Comparison of ENCODE assay signal across 24 cellular contexts in the genomic region with DNA sequence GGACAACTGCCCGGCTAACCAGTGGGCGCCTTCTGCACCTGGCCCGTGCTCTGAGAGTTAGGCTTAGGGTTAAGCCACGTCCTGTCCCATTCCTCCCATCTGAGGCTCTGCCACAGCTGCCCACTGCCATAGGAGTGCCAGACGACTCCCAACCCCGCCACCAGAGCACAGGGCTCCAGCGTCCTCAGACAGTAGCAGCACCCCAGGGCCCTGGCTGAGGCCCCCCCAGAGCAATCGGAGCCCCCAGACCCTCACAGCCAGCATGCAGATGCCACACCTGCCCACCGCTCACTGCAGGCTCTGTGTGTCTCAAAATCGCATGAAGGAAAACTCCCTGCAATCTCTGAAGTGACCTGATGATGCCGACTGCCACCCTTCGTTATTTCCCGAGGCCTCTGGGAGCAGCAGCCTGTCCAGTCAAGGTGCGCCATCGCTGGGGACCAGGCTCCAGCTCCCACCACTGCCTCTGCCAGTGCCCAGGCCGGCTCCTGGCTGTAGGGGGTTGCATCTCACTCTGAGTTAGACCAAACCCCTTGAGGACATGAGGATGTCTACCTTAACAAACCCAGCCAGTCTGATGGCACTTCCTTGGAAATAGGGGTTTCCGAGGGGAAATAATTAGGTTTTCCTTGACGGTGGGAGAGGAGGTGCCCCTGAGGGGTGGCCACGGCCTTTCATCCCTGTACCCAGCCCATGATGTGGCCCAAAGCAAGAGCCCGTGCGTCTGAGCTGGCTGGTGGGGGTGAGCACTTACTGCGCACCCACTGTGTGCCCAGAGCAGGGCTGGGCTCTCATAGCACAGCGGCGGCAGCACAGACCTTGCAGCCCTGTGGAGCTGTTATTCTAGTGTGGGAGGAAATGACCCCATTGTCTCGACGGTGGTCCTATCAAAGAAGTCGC. TPM values are rescaled to one million over a fixed set of nuclear protein-coding genes. Genes with fewer than 3 reads are reported as not detected.
DNase-seq lines count a peak whose midpoint lies in the region; ATAC-seq, FAIRE-seq and TF ChIP-seq lines count a peak whose summit lies in the region.
"Had no signal": no experiment of that assay in that cellular context is flagged by ENCODE, and none has a peak within 500 bp of the region (broad histone marks: within the 10 kb centered on the region; RNA-seq: fewer than 3 reads in every experiment).

No MANE protein-coding gene starts in this region.

- WGBS in K562 (ENCODE audit: insufficient coverage, low coverage, missing lambda C conversion rate) = 11% methylated on average over 25 of the region's 27 CpGs
- WGBS in testis, 2 donors = 87 to 88% methylated on average over 13 to 27 of the region's 27 CpGs

- no peak overlapping the region for H3K4me2 ChIP-seq in K562 (ENCODE audit: insufficient read depth, low read length)

- in situ Hi-C loops in K562 (cut with MboI) (no loop called here), GM13976 (cut with MboI; ENCODE audit: low sequenced_read_pairs, unreplicated experiment) (no loop called here)

- intact Hi-C loops in left ventricle myocardium superior (cut with micrococcal nuclease) = no loop called here
- intact Hi-C loops in Right ventricle myocardium superior (cut with DNase I) = loop anchor here (5.0 to 10.0 kb wide), 3 partner anchors 78 to 345 kb away; a partner anchor contains a TSS
- intact Hi-C loops in K562 (cut with micrococcal nuclease) = loop anchor here (5.0 kb wide), 2 partner anchors 73 to 343 kb away; no protein-coding TSS in a partner anchor
- intact Hi-C loops in testis (cut with DNase I; ENCODE audit: low total_unique reads) = no loop called here

- H3K9ac ChIP-seq in K562 (ENCODE audit: insufficient read depth in 1 of 2, low read depth in 2 of 2, low read length in 2 of 2) = no peak overlapping the region

- H4K20me1 ChIP-seq in K562 (replicated peaks; ENCODE audit: control insufficient read depth, insufficient read depth, low read length) = no peaks in the 10 kb centered on the region

- no TSS peak for BruUV-seq in K562 (replicated peaks; lab: Mats Ljungman, UMichigan)

- H3K4me1 ChIP-seq in K562 (replicated peaks in 1 of 2; ENCODE audit: control insufficient read depth in 2 of 2, insufficient read depth in 2 of 2, low read length in 2 of 2) (peaks cover 0 to 30% of the 10 kb centered on the region in 2 experiments; a peak in 3 of 5 replicates), testis (no peaks in the 10 kb centered on the region)

- CTCF ChIA-PET in K562 (lab: Yijun Ruan, JAX; ENCODE audit: low intra/inter-chr PET ratio) = no interaction called here

- no peaks in the 10 kb centered on the region for H3K9me3 ChIP-seq in K562 (replicated peaks; ENCODE audit: control insufficient read depth, insufficient read depth, low read depth, low read length)
- H3K9me3 ChIP-seq in testis = no peaks in the 10 kb centered on the region
- H3K9me3 ChIP-seq: mucosa of descending colon, neutrophil, thyroid gland had no signal

- no peak overlapping the region for H3K4me3 ChIP-seq in K562
- H3K4me3 ChIP-seq in testis = no peak overlapping the region
- H3K4me3 ChIP-seq: mucosa of descending colon, thyroid gland had no signal

- POLR2A ChIA-PET in K562 (lab: Yijun Ruan, JAX) = interaction anchor here (0.7 kb wide), 1 partner anchor 55 kb away, joined by 3 read pairs; no protein-coding TSS in a partner anchor

- H2AFZ ChIP-seq in K562 (ENCODE audit: low read depth, low read length) = no peak overlapping the region

- ATAC-seq in left ventricle myocardium superior (no peak), Right ventricle myocardium superior (ENCODE audit: poor library complexity) (no peak), K562 (no peak), left lobe of liver (no peak), GM21447 (IDR thresholded peaks at IDR 0.05; ENCODE audit: unreplicated experiment) (no peak)
- ATAC-seq: left colon, mucosa of descending colon, T-cell had no signal

- DNase-seq in left ventricle myocardium superior (peak; percentile 16), Right ventricle myocardium superior (no peak), K562 (ENCODE audit: extremely low read depth in 1 of 4, low spot score in 3 of 4) (no peak), left lobe of liver (ENCODE audit: low spot score) (peak; percentile 34), testis (peak; percentile 12), GM13976 (ENCODE audit: low spot score) (no peak), SIG-M5 treated with dmso at 0.1 percent for 504 hours (lab: John Stamatoyannopoulos, UW; ENCODE audit: unreplicated experiment) (no peak)
- DNase-seq: activated CD4-positive, alpha-beta T cell treated with anti-CD3 and anti-CD28 coated beads, Interleukin-2, amount 50 U/mL, for 4 hours; activated naive CD8-positive, alpha-beta T cell treated with anti-CD3 and anti-CD28 coated beads for 36 hours; activated T-cell treated with anti-CD3 and anti-CD28 coated beads, Interleukin-2, amount 50 U/mL, for 24 hours; dermis blood vessel endothelial cell; foreskin melanocyte; NCI-H1105 treated with DMSO at 0.1 percent for 48 hours; NCI-H2107; retina; stimulated activated CD4-positive, alpha-beta T cell treated with anti-CD3 and anti-CD28 coated beads, Interleukin-15, amount 100 ng/mL, for 24 hours; thyroid gland had no signal

- TF ChIP-seq EP300 in K562 (IDR thresholded peaks at IDR 0.05; ENCODE audit: low read length) = no peak

- TF ChIP-seq CTCF in K562 (IDR thresholded peaks at IDR 0.05 in 2 of 3, conservative IDR thresholded peaks at IDR 0.05 in 1 of 3; ENCODE audit: insufficient read depth in 2 of 3, low read depth in 1 of 3, low read length in 3 of 3) = 0 out of 6 replicates have a peak, but pooled peaks of 2 of the 3 experiments have one; percentile 4 to 9
- no peak for TF ChIP-seq CTCF in testis (IDR thresholded peaks at IDR 0.05)
- TF ChIP-seq CTCF in GM13976 (IDR thresholded peaks at IDR 0.05; ENCODE audit: borderline replicate concordance, control extremely low read depth, extremely low read depth, insufficient read depth, missing control alignments) = no peak

- no peak overlapping the region for H3K27ac ChIP-seq in K562 (ENCODE audit: extremely low read depth, low read depth, low read length)
- H3K27ac ChIP-seq in testis = no peak overlapping the region
- H3K27ac ChIP-seq: neutrophil, thyroid gland had no signal

- no peaks in the 10 kb centered on the region for H3K9me1 ChIP-seq in K562 (ENCODE audit: control insufficient read depth, insufficient read depth, low read length)

- no peaks in the 10 kb centered on the region for H3K79me2 ChIP-seq in K562 (ENCODE audit: control insufficient read depth, insufficient read depth, low read length)

- H3K36me3 ChIP-seq in K562 (ENCODE audit: control insufficient read depth, insufficient read depth, low read length) = no peaks in the 10 kb centered on the region
- H3K36me3 ChIP-seq in testis (ENCODE audit: low read depth, missing control alignments) = no peaks in the 10 kb centered on the region
- H3K36me3 ChIP-seq: neutrophil, thyroid gland had no signal

- no peak for TF ChIP-seq RAD21 in K562 (CRISPR knock-in tag; conservative IDR thresholded peaks at IDR 0.05 in 1 of 2, IDR thresholded peaks at IDR 0.05 in 1 of 2)

- H3K27me3 ChIP-seq in K562 (ENCODE audit: control insufficient read depth in 2 of 2, insufficient read depth in 2 of 2, low read length in 2 of 2) = peaks cover 29 to 85% of the 10 kb centered on the region in 2 experiments; a peak in 4 of 5 replicates
- H3K27me3 ChIP-seq in testis = no peaks in the 10 kb centered on the region
- H3K27me3 ChIP-seq: thyroid gland had no signal

- no peak for FAIRE-seq in K562 (lab: Jason Lieb, UNC)
- FAIRE-seq: GM12892, HTR-8/SVneo had no signal

- TF ChIP-seq POLR2A in K562 (conservative IDR thresholded peaks at IDR 0.05) (no peak), testis (IDR thresholded peaks at IDR 0.05) (no peak)

TF ChIP-seq in K562, 482 proteins besides CTCF, POLR2A, EP300 and RAD21 (continues in another document):
- TF ChIP-seq GTF2E2 (tag; IDR thresholded peaks at IDR 0.05) (no peak), NFXL1 (CRISPR knock-in tag; IDR thresholded peaks at IDR 0.05) (no peak), SREBF1 (IDR thresholded peaks at IDR 0.05; ENCODE audit: borderline replicate concordance, low read depth, low read length) (no peak), CBFB (CRISPR knock-in tag; IDR thresholded peaks at IDR 0.05) (no peak)

RNA-seq across cellular contexts. Expression of a gene that starts 58.0 kb away (rescaled TPM):
- total RNA-seq in left ventricle myocardium superior (46.8 TPM), Right ventricle myocardium superior (49.8 TPM), K562 (2014; rRNA removed) (25.7 and 28.0 TPM in 2 replicates), K562 (2014; rRNA removed; fragmentation: Illumina TruSeq; extraction: Trizol) (24.0 and 26.2 TPM in 2 replicates), K562 (2015; rRNA removed; fragmentation: Illumina TruSeq; extraction: Trizol) (39.4 and 39.5 TPM in 2 replicates), K562 (2021) (30.0 and 32.2 TPM in 2 replicates), left lobe of liver (102 TPM), testis (10 to 100 TPM; 56.5 to 65.0 TPM)
- 19.1 and 19.5 TPM in 2 replicates for total RNA-seq in K562 (2011; cell fraction: chromatin; rRNA removed; ENCODE audit: low replicate concordance)
- total RNA-seq in K562 (2011; cell fraction: nucleolus; rRNA removed) = 12.8 and 17.0 TPM in 2 replicates
- 23.6 and 30.7 TPM in 2 replicates for total RNA-seq in K562 (2011; cell fraction: nucleoplasm; rRNA removed)
- polyA plus RNA-seq in K562 (2011; rRNA removed) (29.0 and 31.4 TPM in 2 replicates), K562 (2014; fragmentation: Illumina TruSeq; extraction: Trizol) (23.2 and 30.9 TPM in 2 replicates), K562 (2014; fragmentation: Nextera tagmentation; extraction: Ambion mirVana) (1 to 10 TPM; 5.8 to 6.8 TPM), K562 (2014; rRNA removed) (26.7 and 27.1 TPM in 2 replicates), testis (ENCODE audit: insufficient read depth, low read depth, low replicate concordance) (44.3 TPM)
- 24.5 and 27.9 TPM in 2 replicates for polyA plus RNA-seq in K562 (2011; cell fraction: cytosol; rRNA removed)
- polyA plus RNA-seq in K562 (2011; cell fraction: nucleus; rRNA removed) = 14.2 and 19.3 TPM in 2 replicates
- 31.0 and 76.8 TPM in 2 replicates for polyA plus RNA-seq in K562 (2012)
- polyA minus RNA-seq in K562 (2011; rRNA and poly(A)+ RNA removed) = 24.2 and 25.4 TPM in 2 replicates
- polyA minus RNA-seq in K562 (2011; cell fraction: cytosol; rRNA and poly(A)+ RNA removed) = 11.7 and 14.7 TPM in 2 replicates
- polyA minus RNA-seq in K562 (2011; cell fraction: nucleus; rRNA and poly(A)+ RNA removed) = 10.0 and 13.7 TPM in 2 replicates

Comparison
In these comparisons a context has a peak if more than half of its experiments do, and no peak if none do; other contexts are left out.
1. DNase-seq: peak in left ventricle myocardium superior (single experiment), left lobe of liver (single experiment) and testis (single experiment); none in Right ventricle myocardium superior (single experiment), K562 (0 of 4), GM13976 (single experiment) and SIG-M5 treated with dmso at 0.1 percent for 504 hours (single experiment).
2. intact Hi-C loops: an anchor here in Right ventricle myocardium superior (5.0 to 10.0 kb wide) and K562 (5.0 kb wide); none called in left ventricle myocardium superior and testis.
3. CTCF ChIP-seq: peak in K562 (2 of 3); none in testis (0 of 3) and GM13976 (single experiment).